Comparison of ENCODE assay signal across 2 cellular contexts in genomic region chr1:91768786-91769697, GRCh38.
TF ChIP-seq lines count a peak whose summit lies in the region.

No MANE protein-coding gene starts in this region.

TF ChIP-seq in IMR-90, 13 proteins besides CTCF, POLR2A, EP300 and RAD21 (continued from another document):
- TF ChIP-seq ELK1 (IDR thresholded peaks at IDR 0.05; ENCODE audit: borderline replicate concordance, low read depth, low read length): no peak
- no peak for TF ChIP-seq MAZ (IDR thresholded peaks at IDR 0.05; ENCODE audit: borderline replicate concordance, low read depth, low read length)
- no peak for TF ChIP-seq BHLHE40 (IDR thresholded peaks at IDR 0.05; ENCODE audit: low read depth, low read length)
- no peak for TF ChIP-seq MAFK (IDR thresholded peaks at IDR 0.05; ENCODE audit: low read depth, low read length)
- no peak for TF ChIP-seq USF2 (IDR thresholded peaks at IDR 0.05; ENCODE audit: low read depth, low read length)
- no peak for TF ChIP-seq SMC3 (IDR thresholded peaks at IDR 0.05; ENCODE audit: low read depth, low read length)
- TF ChIP-seq RFX5 (IDR thresholded peaks at IDR 0.05; ENCODE audit: low read depth, low read length): no peak
- no peak for TF ChIP-seq NFE2L2 (IDR thresholded peaks at IDR 0.05; ENCODE audit: low read depth, low read length)
- TF ChIP-seq RCOR1 (IDR thresholded peaks at IDR 0.05; ENCODE audit: insufficient replicate concordance, low read length): no peak
- TF ChIP-seq MXI1 (IDR thresholded peaks at IDR 0.05; ENCODE audit: borderline replicate concordance, low read depth, low read length): no peak

TF ChIP-seq in SK-N-SH treated with all-trans-retinoic acid at 6 μM for 48 hours, 23 proteins besides CTCF, POLR2A, EP300 and RAD21 (continued from another document):
- TF ChIP-seq BACH2 (CRISPR knock-in tag; IDR thresholded peaks at IDR 0.05; ENCODE audit: borderline replicate concordance): no peak
